ENCODE assay signal across 1 cellular context in the genomic region with DNA sequence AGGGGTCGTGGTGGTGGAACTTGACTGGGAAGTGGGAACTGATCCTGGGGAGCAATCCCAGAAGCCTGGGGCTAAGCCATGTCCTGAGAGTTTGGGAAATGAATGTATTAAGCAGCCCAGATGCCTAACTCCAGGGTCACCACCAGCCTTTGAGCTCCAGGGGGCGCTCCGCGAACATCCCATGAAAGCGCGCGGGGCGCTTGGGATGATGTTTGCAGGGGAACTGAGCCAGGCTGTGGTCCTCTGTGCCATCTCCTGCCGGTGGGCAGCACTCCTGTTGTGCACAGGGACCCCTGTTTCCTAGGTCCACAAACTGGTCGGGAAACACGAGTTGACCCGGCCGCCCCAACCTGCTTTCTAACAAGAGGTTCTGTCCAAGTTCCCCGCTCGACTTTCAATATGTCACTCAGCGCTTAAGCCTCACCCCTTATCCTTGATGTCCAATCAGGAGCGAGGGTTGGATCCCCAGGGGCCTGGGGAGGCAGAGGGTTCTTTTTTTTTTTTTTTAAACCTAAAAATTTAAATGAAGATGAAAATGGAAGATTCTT.
A peak's percentile ranks its signal among the peaks of the same experiment; 100 is the strongest.
TF ChIP-seq lines count a peak whose summit lies in the region.

No MANE protein-coding gene starts in this region.

TF ChIP-seq in HepG2, 621 proteins besides CTCF, POLR2A, EP300 and RAD21 (continues in another document):
- TF ChIP-seq ZNF878 (CRISPR knock-in tag; IDR thresholded peaks at IDR 0.05) (no peak), ATF2 (CRISPR knock-in tag; IDR thresholded peaks at IDR 0.05) (no peak), MYC (CRISPR knock-in tag; IDR thresholded peaks at IDR 0.05; ENCODE audit: borderline replicate concordance) (peak; percentile 16; the same call in 1 of the 2 replicates), PRPF4 (IDR thresholded peaks at IDR 0.05; ENCODE audit: low read depth, low read length, poor library complexity, severe bottlenecking) (no peak), TFDP2 (CRISPR knock-in tag; IDR thresholded peaks at IDR 0.05) (0 out of 2 replicates have a peak, but pooled peaks have one; percentile 31), FOXA1 (IDR thresholded peaks at IDR 0.05) (no peak), FOXA1 (CRISPR knock-in tag; IDR thresholded peaks at IDR 0.05) (no peak), ZBTB39 (CRISPR knock-in tag; IDR thresholded peaks at IDR 0.05) (no peak), KLF11 (CRISPR knock-in tag; IDR thresholded peaks at IDR 0.05) (no peak), KAT8 (CRISPR knock-in tag; IDR thresholded peaks at IDR 0.05) (0 out of 2 replicates have a peak, but pooled peaks have one; percentile 22), SUZ12 (IDR thresholded peaks at IDR 0.05; ENCODE audit: low read depth, low read length) (no peak), U2AF1 (optimal IDR thresholded peaks at IDR 0.05; ENCODE audit: low read depth, low read length) (no peak), ZNF547 (CRISPR knock-in tag; IDR thresholded peaks at IDR 0.05) (no peak), MXI1 (IDR thresholded peaks at IDR 0.05; ENCODE audit: borderline replicate concordance, low read depth, low read length) (no peak), SMC3 (IDR thresholded peaks at IDR 0.05; ENCODE audit: low read length) (peak; percentile 55), NRL (CRISPR knock-in tag; IDR thresholded peaks at IDR 0.05; ENCODE audit: borderline replicate concordance) (0 out of 2 replicates have a peak, but pooled peaks have one; percentile 36), BRCA1 (CRISPR knock-in tag; IDR thresholded peaks at IDR 0.05) (no peak), ZNF484 (CRISPR knock-in tag; IDR thresholded peaks at IDR 0.05; ENCODE audit: borderline replicate concordance, low read depth) (no peak), GATAD1 (CRISPR knock-in tag; IDR thresholded peaks at IDR 0.05) (no peak), ZBED4 (CRISPR knock-in tag; IDR thresholded peaks at IDR 0.05; ENCODE audit: borderline replicate concordance) (no peak), ZFX (CRISPR knock-in tag; IDR thresholded peaks at IDR 0.05; ENCODE audit: low read depth) (no peak), MLXIP (CRISPR knock-in tag; IDR thresholded peaks at IDR 0.05; ENCODE audit: borderline replicate concordance) (no peak), SP2 (CRISPR knock-in tag; IDR thresholded peaks at IDR 0.05) (peak; percentile 44), XRCC5 (optimal IDR thresholded peaks at IDR 0.05; ENCODE audit: low read length) (peak; percentile 85), FOXK1 (CRISPR knock-in tag; IDR thresholded peaks at IDR 0.05; ENCODE audit: borderline replicate concordance, low read depth) (no peak), RERE (CRISPR knock-in tag; IDR thresholded peaks at IDR 0.05; ENCODE audit: low read depth) (no peak)
- TF ChIP-seq, protein P1, sequence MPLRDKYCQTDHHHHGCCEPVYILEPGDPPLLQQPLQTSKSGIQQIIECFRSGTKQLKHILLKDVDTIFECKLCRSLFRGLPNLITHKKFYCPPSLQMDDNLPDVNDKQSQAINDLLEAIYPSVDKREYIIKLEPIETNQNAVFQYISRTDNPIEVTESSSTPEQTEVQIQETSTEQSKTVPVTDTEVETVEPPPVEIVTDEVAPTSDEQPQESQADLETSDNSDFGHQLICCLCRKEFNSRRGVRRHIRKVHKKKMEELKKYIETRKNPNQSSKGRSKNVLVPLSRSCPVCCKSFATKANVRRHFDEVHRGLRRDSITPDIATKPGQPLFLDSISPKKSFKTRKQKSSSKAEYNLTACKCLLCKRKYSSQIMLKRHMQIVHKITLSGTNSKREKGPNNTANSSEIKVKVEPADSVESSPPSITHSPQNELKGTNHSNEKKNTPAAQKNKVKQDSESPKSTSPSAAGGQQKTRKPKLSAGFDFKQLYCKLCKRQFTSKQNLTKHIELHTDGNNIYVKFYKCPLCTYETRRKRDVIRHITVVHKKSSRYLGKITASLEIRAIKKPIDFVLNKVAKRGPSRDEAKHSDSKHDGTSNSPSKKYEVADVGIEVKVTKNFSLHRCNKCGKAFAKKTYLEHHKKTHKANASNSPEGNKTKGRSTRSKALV (CRISPR knock-in tag; IDR thresholded peaks at IDR 0.05) = no peak
- TF ChIP-seq, protein P2, sequence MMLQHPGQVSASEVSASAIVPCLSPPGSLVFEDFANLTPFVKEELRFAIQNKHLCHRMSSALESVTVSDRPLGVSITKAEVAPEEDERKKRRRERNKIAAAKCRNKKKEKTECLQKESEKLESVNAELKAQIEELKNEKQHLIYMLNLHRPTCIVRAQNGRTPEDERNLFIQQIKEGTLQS (CRISPR knock-in tag; IDR thresholded peaks at IDR 0.05) = no peak
- TF ChIP-seq, protein P3, sequence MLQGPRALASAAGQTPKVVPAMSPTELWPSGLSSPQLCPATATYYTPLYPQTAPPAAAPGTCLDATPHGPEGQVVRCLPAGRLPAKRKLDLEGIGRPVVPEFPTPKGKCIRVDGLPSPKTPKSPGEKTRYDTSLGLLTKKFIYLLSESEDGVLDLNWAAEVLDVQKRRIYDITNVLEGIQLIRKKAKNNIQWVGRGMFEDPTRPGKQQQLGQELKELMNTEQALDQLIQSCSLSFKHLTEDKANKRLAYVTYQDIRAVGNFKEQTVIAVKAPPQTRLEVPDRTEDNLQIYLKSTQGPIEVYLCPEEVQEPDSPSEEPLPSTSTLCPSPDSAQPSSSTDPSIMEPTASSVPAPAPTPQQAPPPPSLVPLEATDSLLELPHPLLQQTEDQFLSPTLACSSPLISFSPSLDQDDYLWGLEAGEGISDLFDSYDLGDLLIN (CRISPR knock-in tag; IDR thresholded peaks at IDR 0.05; ENCODE audit: borderline replicate concordance) = no peak
- TF ChIP-seq, protein P4, sequence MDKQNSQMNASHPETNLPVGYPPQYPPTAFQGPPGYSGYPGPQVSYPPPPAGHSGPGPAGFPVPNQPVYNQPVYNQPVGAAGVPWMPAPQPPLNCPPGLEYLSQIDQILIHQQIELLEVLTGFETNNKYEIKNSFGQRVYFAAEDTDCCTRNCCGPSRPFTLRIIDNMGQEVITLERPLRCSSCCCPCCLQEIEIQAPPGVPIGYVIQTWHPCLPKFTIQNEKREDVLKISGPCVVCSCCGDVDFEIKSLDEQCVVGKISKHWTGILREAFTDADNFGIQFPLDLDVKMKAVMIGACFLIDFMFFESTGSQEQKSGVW (CRISPR knock-in tag; IDR thresholded peaks at IDR 0.05; ENCODE audit: borderline replicate concordance) = no peak
